ENCODE assay signal across 8 cellular contexts in the genomic region with DNA sequence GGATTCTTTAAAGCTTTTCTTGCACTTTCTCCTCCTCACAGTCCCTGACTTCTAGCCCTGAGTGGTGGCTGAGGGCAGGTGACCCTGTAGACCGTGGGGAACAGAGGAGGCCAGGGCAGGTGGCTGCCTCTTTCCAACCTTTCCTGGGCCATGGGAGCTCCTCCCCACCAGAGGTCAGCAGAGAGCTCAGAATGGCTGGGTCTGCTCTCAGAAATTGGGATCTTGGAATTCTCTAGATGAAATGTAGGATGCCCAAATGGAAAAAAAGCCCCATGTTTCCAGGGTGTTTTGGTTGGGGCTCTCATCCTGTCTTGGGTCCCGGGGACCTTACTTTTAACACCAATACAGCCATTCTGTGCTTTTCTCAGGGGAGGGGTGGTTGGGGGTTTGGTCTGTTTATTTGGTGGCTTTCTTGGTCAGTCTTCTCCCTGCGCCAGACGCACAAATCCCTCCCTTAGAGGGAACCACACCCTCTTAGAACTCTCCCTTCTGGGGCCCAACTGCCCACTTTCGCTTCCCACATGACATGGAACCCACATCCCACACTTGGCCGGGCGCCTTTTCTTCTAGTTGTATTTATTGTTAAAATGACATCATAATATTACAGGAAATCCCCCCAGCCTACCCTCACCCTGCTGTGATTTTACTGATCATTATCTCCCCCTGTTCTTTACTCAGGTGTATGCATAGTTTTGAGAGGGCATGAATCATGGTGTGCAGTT. TPM values are rescaled to one million over a fixed set of nuclear protein-coding genes. Genes with fewer than 3 reads are reported as not detected.
DNase-seq lines count a peak whose midpoint lies in the region; ATAC-seq and TF ChIP-seq lines count a peak whose summit lies in the region.

No MANE protein-coding gene starts in this region.

- 61% methylated on average over 7 of the region's 7 CpGs for WGBS in smooth muscle cell (ENCODE audit: low lambda C conversion rate)

- peaks cover 8% of the 10 kb centered on the region for H3K4me1 ChIP-seq in smooth muscle cell (ENCODE audit: low read depth)

- ATAC-seq in HG02623 (IDR thresholded peaks at IDR 0.05; ENCODE audit: unreplicated experiment), result no peak

- no peaks in the 10 kb centered on the region for H3K79me2 ChIP-seq in smooth muscle cell (ENCODE audit: low read depth)

- no peaks in the 10 kb centered on the region for H3K36me3 ChIP-seq in smooth muscle cell (ENCODE audit: low read depth)

- H3K9me3 ChIP-seq in smooth muscle cell (replicated peaks; ENCODE audit: low read depth), result no peaks in the 10 kb centered on the region

- no peak overlapping the region for H3K9ac ChIP-seq in smooth muscle cell (ENCODE audit: low read depth)

- no peaks in the 10 kb centered on the region for H4K20me1 ChIP-seq in smooth muscle cell (ENCODE audit: low read depth)

- H3K27me3 ChIP-seq in smooth muscle cell (ENCODE audit: low read depth), result no peaks in the 10 kb centered on the region

- H3K4me3 ChIP-seq in astrocyte of the spinal cord (ENCODE audit: low read depth, low read length), result no peak overlapping the region
- H3K4me3 ChIP-seq in smooth muscle cell, result no peak overlapping the region

- H3K4me2 ChIP-seq in smooth muscle cell, result no peak overlapping the region

- in situ Hi-C loops in astrocyte of the spinal cord (cut with HindIII; ENCODE audit: low sequenced_read_pairs), result no loop called here

- TF ChIP-seq CTCF in astrocyte of the spinal cord (IDR thresholded peaks at IDR 0.05; ENCODE audit: low read depth, low read length) (peak; percentile 97), smooth muscle cell (IDR thresholded peaks at IDR 0.05; ENCODE audit: borderline replicate concordance, insufficient read depth, poor library complexity, severe bottlenecking) (peak; percentile 87)

- no peaks in the 10 kb centered on the region for H3F3A ChIP-seq in smooth muscle cell (ENCODE audit: low read depth)

- no peak overlapping the region for H3K27ac ChIP-seq in smooth muscle cell (ENCODE audit: low read depth)

- DNase-seq in NCI-H2196 (lab: John Stamatoyannopoulos, UW; ENCODE audit: unreplicated experiment) (peak; percentile 71), NCI-H2196 treated with DMSO at 0.1 percent for 48 hours (lab: John Stamatoyannopoulos, UW; ENCODE audit: unreplicated experiment) (no peak), NCI-H1105 (lab: John Stamatoyannopoulos, UW) (peak; percentile 73), T follicular helper cell (ENCODE audit: low read depth) (peak; percentile 44), astrocyte of the spinal cord (ENCODE audit: low read depth, low spot score) (peak; percentile 45), hypothalamus (lab: John Stamatoyannopoulos, UW) (peak in 35 of 51 donors; percentile 6 to 72 (median 41)), smooth muscle cell (lab: John Stamatoyannopoulos, UW; ENCODE audit: unreplicated experiment) (peak; percentile 16)

- no peak overlapping the region for H2AFZ ChIP-seq in smooth muscle cell (ENCODE audit: low read depth)

RNA-seq across cellular contexts. Expression of gene GNAS, which starts 17.9 kb away (rescaled TPM):
- total RNA-seq in smooth muscle cell, result 1,103 and 1,240 TPM in 2 replicates
- polyA plus RNA-seq in smooth muscle cell, result 1,914 and 1,960 TPM in 2 replicates

RNA-seq across cellular contexts. Expression of gene GNAS-AS1, which starts 19.8 kb away (rescaled TPM):
- 0.13 and 0.40 TPM in 2 replicates for total RNA-seq in smooth muscle cell
- polyA plus RNA-seq in smooth muscle cell, result 0.35 TPM in 1 of 2 replicates, not detected in the other
